13 cellular contexts compared by ENCODE assay signal in genomic region chr6:7939864-7940228, GRCh38. TPM values are rescaled to one million over a fixed set of nuclear protein-coding genes. Genes with fewer than 3 reads are reported as not detected.
DNase-seq lines count a peak whose midpoint lies in the region; ATAC-seq and TF ChIP-seq lines count a peak whose summit lies in the region.
"Had no signal": no experiment of that assay in that cellular context is flagged by ENCODE, and none has a peak within 500 bp of the region (broad histone marks: within the 10 kb centered on the region; RNA-seq: fewer than 3 reads in every experiment).

No MANE protein-coding gene starts in this region.

- DNase-seq in GM06990 (ENCODE audit: extremely low read depth, insufficient read length) (no peak), left kidney (ENCODE audit: low read depth, low spot score) (peak; percentile 33), hepatic stellate cell (ENCODE audit: low spot score) (no peak), thyroid gland (no peak), left colon (no peak)
- no peak for DNase-seq in stimulated activated CD4-positive, alpha-beta T cell treated with anti-CD3 and anti-CD28 coated beads, Interleukin-1b, Interleukin-23, amount 100 ng/mL, for 48 hours
- DNase-seq: activated CD4-positive, alpha-beta T cell treated with anti-CD3 and anti-CD28 coated beads, Interleukin-2, amount 10 ng/mL, durations not matched to agents 24 days and 14 days; esophagus squamous epithelium; NCI-H1105; NCI-H526 treated with DMSO at 0.1 percent for 48 hours had no signal

- peaks cover 4% of the 10 kb centered on the region for H3K36me3 Mint-ChIP-seq in IgD-negative memory B cell

- H3K4me1 Mint-ChIP-seq in IgD-negative memory B cell = peaks cover 21 to 25% (median 21%) of the 10 kb centered on the region in 3 donors
- H3K4me1 Mint-ChIP-seq: activated CD4-positive, alpha-beta T cell treated with anti-CD3 and anti-CD28 coated beads, Interleukin-2, amount 10 ng/mL, durations not matched to agents 24 days and 14 days had no signal

- TF ChIP-seq POLR2A in thyroid gland (IDR thresholded peaks at IDR 0.05) = no peak

- intact Hi-C loops in thyroid gland (cut with DNase I) = no loop called here
- intact Hi-C loops in left colon (cut with DNase I, micrococcal nuclease) = no loop called here

- ATAC-seq in GM21381 (IDR thresholded peaks at IDR 0.05; ENCODE audit: unreplicated experiment) (peak; percentile 34), left colon (no peak)
- ATAC-seq: SK-N-SH treated with all-trans-retinoic acid at 6 μM for 48 hours had no signal

- peaks cover 0 to 2% (median 0%) of the 10 kb centered on the region in 3 donors for H3K9me3 Mint-ChIP-seq in IgD-negative memory B cell
- H3K9me3 Mint-ChIP-seq: activated CD4-positive, alpha-beta T cell treated with anti-CD3 and anti-CD28 coated beads, Interleukin-2, amount 10 ng/mL, durations not matched to agents 24 days and 14 days had no signal

- no peaks in the 10 kb centered on the region for H3K4me1 ChIP-seq in thyroid gland
- H3K4me1 ChIP-seq: esophagus squamous epithelium had no signal

- peak overlapping the region; percentile 54 to 89 (median 84) for H3K27ac Mint-ChIP-seq in IgD-negative memory B cell
- H3K27ac Mint-ChIP-seq: activated CD4-positive, alpha-beta T cell treated with anti-CD3 and anti-CD28 coated beads, Interleukin-2, amount 10 ng/mL, durations not matched to agents 24 days and 14 days had no signal

- H3K4me3 ChIP-seq in GM06990 (replicated peaks; ENCODE audit: low read depth, low read length) (no peak overlapping the region), thyroid gland (replicated peaks in 1 of 3) (no peak overlapping the region)
- H3K4me3 ChIP-seq: esophagus squamous epithelium had no signal

- H3K9me3 ChIP-seq in thyroid gland = no peaks in the 10 kb centered on the region
- H3K9me3 ChIP-seq: esophagus squamous epithelium had no signal

- H3K4me3 Mint-ChIP-seq in IgD-negative memory B cell = peak overlapping the region in 3 of 4 donors; percentile 34 to 79 (median 61)
- H3K4me3 Mint-ChIP-seq: activated CD4-positive, alpha-beta T cell treated with anti-CD3 and anti-CD28 coated beads, Interleukin-2, amount 10 ng/mL, durations not matched to agents 24 days and 14 days had no signal

- H3K27me3 Mint-ChIP-seq in IgD-negative memory B cell = no peaks in the 10 kb centered on the region
- H3K27me3 Mint-ChIP-seq: activated CD4-positive, alpha-beta T cell treated with anti-CD3 and anti-CD28 coated beads, Interleukin-2, amount 10 ng/mL, durations not matched to agents 24 days and 14 days had no signal

- no peak overlapping the region for H3K27ac ChIP-seq in thyroid gland

- H3K27me3 ChIP-seq in GM06990 (replicated peaks; ENCODE audit: control insufficient read depth, insufficient read depth, low read length) (no peaks in the 10 kb centered on the region), thyroid gland (no peaks in the 10 kb centered on the region)
- H3K27me3 ChIP-seq: esophagus squamous epithelium had no signal

- H3K36me3 ChIP-seq in GM06990 (ENCODE audit: control insufficient read depth, insufficient read depth, low read length) (no peaks in the 10 kb centered on the region), thyroid gland (no peaks in the 10 kb centered on the region)
- H3K36me3 ChIP-seq: esophagus squamous epithelium had no signal

- TF ChIP-seq CTCF in GM06990 (IDR thresholded peaks at IDR 0.05; ENCODE audit: insufficient read depth, low read length, poor library complexity, severe bottlenecking) (peak; percentile 10), thyroid gland (IDR thresholded peaks at IDR 0.05) (no peak)

- WGBS in thyroid gland, 2 donors = 57 to 79% methylated on average over 5 of the region's 5 CpGs

RNA-seq across cellular contexts. Expression of gene TXNDC5, which starts 29.3 kb away (rescaled TPM):
- 270 TPM for polyA plus RNA-seq in IgD-negative memory B cell
- total RNA-seq in thyroid gland = 100 to 1,000 TPM; 113 to 159 (median 132) TPM
- 100 to 1,000 TPM in 1 of 2 donors, 10 to 100 TPM in 1; 74.8 to 128 TPM for total RNA-seq in left colon
